ENCODE assay signal across 8 cellular contexts in genomic region chr4:151408630-151409469, GRCh38. TPM values are rescaled to one million over a fixed set of nuclear protein-coding genes. Genes with fewer than 3 reads are reported as not detected.
DNase-seq lines count a peak whose midpoint lies in the region; ATAC-seq lines count a peak whose summit lies in the region.

Gene FHIP1A, plus strand, starts transcription at chr4:151409176. Its CDS starts 157,084 bp downstream, at chr4:151566260.

- H3K27me3 Mint-ChIP-seq in naive B cell: peaks cover 28 to 34% (median 33%) of the 10 kb centered on the region in 3 donors
- H3K27me3 Mint-ChIP-seq in stimulated activated memory B cell treated with anti-CD40 and anti-IgM and Interleukin-4, amounts not matched to agents 10 μg/mL and 1 μg/mL and 100 μg/mL, for 72 hours: peaks cover 47% of the 10 kb centered on the region

- peaks cover 13 to 23% (median 22%) of the 10 kb centered on the region in 3 donors for H3K4me1 Mint-ChIP-seq in naive B cell
- peaks cover 28% of the 10 kb centered on the region for H3K4me1 Mint-ChIP-seq in stimulated activated memory B cell treated with anti-CD40 and anti-IgM and Interleukin-4, amounts not matched to agents 10 μg/mL and 1 μg/mL and 100 μg/mL, for 72 hours

- peak within 1 kb of the TSS; percentile 90 to 99 (median 96) for H3K4me2 ChIP-seq in BLaER1 treated with 17β-estradiol and CSF1 and Interleukin-3, amounts not matched to agents 10 nM and 100 nM

- peaks cover 20 to 34% (median 29%) of the 10 kb centered on the region in 11 experiments for H3K27me3 ChIP-seq in BLaER1 treated with 17β-estradiol and CSF1 and Interleukin-3, amounts not matched to agents 10 nM and 100 nM

- H3K27ac Mint-ChIP-seq in naive B cell: peak within 1 kb of the TSS in 5 of 6 donors; percentile 66 to 92 (median 82)
- H3K27ac Mint-ChIP-seq in stimulated activated memory B cell treated with anti-CD40 and anti-IgM and Interleukin-4, amounts not matched to agents 10 μg/mL and 1 μg/mL and 100 μg/mL, for 72 hours: peak within 1 kb of the TSS; percentile 71

- peak within 1 kb of the TSS; percentile 51 to 73 (median 65) for H3K4me3 ChIP-seq in BLaER1 treated with 17β-estradiol and CSF1 and Interleukin-3, amounts not matched to agents 10 nM and 100 nM

- H3K9ac ChIP-seq in BLaER1 treated with 17β-estradiol and CSF1 and Interleukin-3, amounts not matched to agents 10 nM and 100 nM: peak within 1 kb of the TSS; percentile 35 to 71 (median 62); a peak in 20 of 22 replicates

- H3K9me3 Mint-ChIP-seq in naive B cell: no peaks in the 10 kb centered on the region
- no peaks in the 10 kb centered on the region for H3K9me3 Mint-ChIP-seq in stimulated activated memory B cell treated with anti-CD40 and anti-IgM and Interleukin-4, amounts not matched to agents 10 μg/mL and 1 μg/mL and 100 μg/mL, for 72 hours

- peaks cover 0 to 13% (median 0%) of the 10 kb centered on the region in 11 experiments; a peak in 3 of 22 replicates for H4K20me1 ChIP-seq in BLaER1 treated with 17β-estradiol and CSF1 and Interleukin-3, amounts not matched to agents 10 nM and 100 nM

- DNase-seq in GM19238 (ENCODE audit: insufficient read length, low spot score) (peak; percentile 74), NCI-H82 treated with DMSO at 0.1 percent for 48 hours (lab: John Stamatoyannopoulos, UW; ENCODE audit: unreplicated experiment) (peak; percentile 43), activated T-cell treated with anti-CD3 and anti-CD28 coated beads for 48 hours (ENCODE audit: low read depth) (peak; percentile 76), naive B cell (peak; percentile 78)

- ATAC-seq in HG03354 (IDR thresholded peaks at IDR 0.05; ENCODE audit: poor library complexity, severe bottlenecking, unreplicated experiment) (peak; percentile 82), esophagus mucosa (peak; percentile 93), naive B cell (ENCODE audit: low read depth in 2 of 2) (peak; percentile 86 to 88)
- ATAC-seq in stimulated activated memory B cell treated with anti-CD40 and anti-IgM and Interleukin-4, amounts not matched to agents 10 μg/mL and 1 μg/mL and 100 μg/mL, for 72 hours: peak; percentile 89

- H3K27ac ChIP-seq in BLaER1 treated with 17β-estradiol and CSF1 and Interleukin-3, amounts not matched to agents 10 nM and 100 nM: peak within 1 kb of the TSS in 9 of 11 experiments; percentile 4 to 57 (median 42); a peak in 14 of 22 replicates

- peak within 1 kb of the TSS; percentile 89 to 94 (median 92) for H3K4me3 Mint-ChIP-seq in naive B cell
- peak within 1 kb of the TSS; percentile 87 for H3K4me3 Mint-ChIP-seq in stimulated activated memory B cell treated with anti-CD40 and anti-IgM and Interleukin-4, amounts not matched to agents 10 μg/mL and 1 μg/mL and 100 μg/mL, for 72 hours

- no peaks in the 10 kb centered on the region for H3K9me3 ChIP-seq in BLaER1 treated with 17β-estradiol and CSF1 and Interleukin-3, amounts not matched to agents 10 nM and 100 nM (replicated peaks in 1 of 11)

- no peaks in the 10 kb centered on the region for H3K36me3 Mint-ChIP-seq in naive B cell
- H3K36me3 Mint-ChIP-seq in stimulated activated memory B cell treated with anti-CD40 and anti-IgM and Interleukin-4, amounts not matched to agents 10 μg/mL and 1 μg/mL and 100 μg/mL, for 72 hours: no peaks in the 10 kb centered on the region

- H3K4me1 ChIP-seq in BLaER1 treated with 17β-estradiol and CSF1 and Interleukin-3, amounts not matched to agents 10 nM and 100 nM: peaks cover 20 to 32% (median 27%) of the 10 kb centered on the region in 10 experiments

- no peaks in the 10 kb centered on the region for H3K36me3 ChIP-seq in BLaER1 treated with 17β-estradiol and CSF1 and Interleukin-3, amounts not matched to agents 10 nM and 100 nM

RNA-seq across cellular contexts. Expression of gene FHIP1A, which starts in this region (rescaled TPM):
- total RNA-seq in esophagus mucosa: 43.6 TPM
- polyA plus RNA-seq in naive B cell (ENCODE audit: low read depth in 6 of 6): under 1 TPM in 1 of 6 donors, not detected in 5; 0.10 TPM

Comparison
In these comparisons a context has a peak if more than half of its experiments do, and no peak if none do; other contexts are left out.
1. Peak in every context shown above with its lines: DNase-seq, ATAC-seq, H3K4me3 ChIP-seq and H3K27ac ChIP-seq.
2. Peak in DNase-seq and ATAC-seq in naive B cell; RNA of the gene not detected or under 1 TPM.